In genomic region chr19:49173198-49173597, GRCh38 we compare ENCODE assay signal across 11 cellular contexts. TPM values are rescaled to one million over a fixed set of nuclear protein-coding genes. Genes with fewer than 3 reads are reported as not detected.
"Had no signal": no experiment of that assay in that cellular context is flagged by ENCODE, and none has a peak within 500 bp of the region (broad histone marks: within the 10 kb centered on the region; RNA-seq: fewer than 3 reads in every experiment).

No MANE protein-coding gene starts in this region.

- ATAC-seq: GM23338, HepG2 had no signal

- H3K4me1 ChIP-seq: HAP-1 had no signal

- H3K27ac ChIP-seq: HL-60, KMS-11 had no signal

- DNase-seq: H7, HFFc6, KBM-7 had no signal

- H3K4me3 ChIP-seq: GM23338, HAP-1 had no signal

- H3K9me3 ChIP-seq: HAP-1 had no signal

RNA-seq across cellular contexts. Expression of gene TRPM4, which starts 15.6 kb away (rescaled TPM):
- polyA plus RNA-seq: IgD-negative memory B cell had no signal

RNA-seq across cellular contexts. Expression of gene HRC, which starts 18.0 kb away (rescaled TPM):
- total RNA-seq: H4, HFFc6, HT1080 had no signal
- polyA plus RNA-seq: IgD-negative memory B cell had no signal

RNA-seq across cellular contexts. Expression of gene PPFIA3, which starts 53.9 kb away (rescaled TPM):
- polyA plus RNA-seq: IgD-negative memory B cell had no signal
